9 cellular contexts compared by ENCODE assay signal in genomic region chr10:60572511-60573194, GRCh38.
DNase-seq lines count a peak whose midpoint lies in the region; ATAC-seq, FAIRE-seq and TF ChIP-seq lines count a peak whose summit lies in the region.
"Had no signal": no experiment of that assay in that cellular context is flagged by ENCODE, and none has a peak within 500 bp of the region (broad histone marks: within the 10 kb centered on the region; RNA-seq: fewer than 3 reads in every experiment).

No MANE protein-coding gene starts in this region.

- peaks cover 13% of the 10 kb centered on the region for H3K27me3 Mint-ChIP-seq in dendritic cell treated with granulocyte-macrophage colony-stimulating factor and Interleukin-4, amounts not matched to agents 40 ng/mL and 50 ng/mL, for 4 days

- TF ChIP-seq POLR2A in right lobe of liver (IDR thresholded peaks at IDR 0.05) (no peak), GM12892 (IDR thresholded peaks at IDR 0.05; ENCODE audit: low read depth, low read length) (no peak)

- H3K27me3 ChIP-seq in BE2C (no peaks in the 10 kb centered on the region), right lobe of liver (no peaks in the 10 kb centered on the region)

- peaks cover 5% of the 10 kb centered on the region for H3K9me3 Mint-ChIP-seq in dendritic cell treated with granulocyte-macrophage colony-stimulating factor and Interleukin-4, amounts not matched to agents 40 ng/mL and 50 ng/mL, for 4 days

- peak overlapping the region; percentile 79 for H3K4me3 Mint-ChIP-seq in dendritic cell treated with granulocyte-macrophage colony-stimulating factor and Interleukin-4, amounts not matched to agents 40 ng/mL and 50 ng/mL, for 4 days

- FAIRE-seq in GM12892 (lab: Jason Lieb, UNC): no peak

- H3K27ac ChIP-seq in right lobe of liver: no peak overlapping the region
- H3K27ac ChIP-seq: epithelial cell of prostate had no signal

- H3K4me1 ChIP-seq in BE2C: peaks cover 6% of the 10 kb centered on the region
- no peaks in the 10 kb centered on the region for H3K4me1 ChIP-seq in right lobe of liver

- H3K9me3 ChIP-seq in BE2C (no peaks in the 10 kb centered on the region), right lobe of liver (no peaks in the 10 kb centered on the region)

- intact Hi-C loops in dendritic cell treated with granulocyte-macrophage colony-stimulating factor and Interleukin-4, amounts not matched to agents 40 ng/mL and 50 ng/mL, for 4 days (cut with micrococcal nuclease): no loop called here
- intact Hi-C loops in right lobe of liver (cut with DNase I): no loop called here

- ATAC-seq in HG03159 (IDR thresholded peaks at IDR 0.05; ENCODE audit: unreplicated experiment): peak; percentile 47
- peak; percentile 94 to 96 (median 95) for ATAC-seq in right lobe of liver
- no peak for ATAC-seq in HG02884 (IDR thresholded peaks at IDR 0.05; ENCODE audit: unreplicated experiment)

- H3K4me1 Mint-ChIP-seq in dendritic cell treated with granulocyte-macrophage colony-stimulating factor and Interleukin-4, amounts not matched to agents 40 ng/mL and 50 ng/mL, for 4 days (ENCODE audit: low read depth): peaks cover 10% of the 10 kb centered on the region

- no peaks in the 10 kb centered on the region for H3K36me3 Mint-ChIP-seq in dendritic cell treated with granulocyte-macrophage colony-stimulating factor and Interleukin-4, amounts not matched to agents 40 ng/mL and 50 ng/mL, for 4 days (ENCODE audit: low read depth)

- peak overlapping the region; percentile 68 for H3K27ac Mint-ChIP-seq in dendritic cell treated with granulocyte-macrophage colony-stimulating factor and Interleukin-4, amounts not matched to agents 40 ng/mL and 50 ng/mL, for 4 days

- H3K4me3 ChIP-seq in BE2C (ENCODE audit: low read depth, low read length): peak overlapping the region; percentile 82
- H3K4me3 ChIP-seq in right lobe of liver: peak overlapping the region; percentile 4 to 35 (median 12)

- H3K36me3 ChIP-seq in BE2C (no peaks in the 10 kb centered on the region), right lobe of liver (no peaks in the 10 kb centered on the region)

- TF ChIP-seq CTCF in BE2C (IDR thresholded peaks at IDR 0.05; ENCODE audit: low read depth, low read length): no peak
- TF ChIP-seq CTCF in right lobe of liver (IDR thresholded peaks at IDR 0.05): no peak

- DNase-seq in BE2C (peak; percentile 51), SW480 (ENCODE audit: low spot score) (peak; percentile 73), right lobe of liver (peak; percentile 54 to 58 (median 56)), GM12892 (ENCODE audit: insufficient read length) (no peak)
- peak; percentile 16 for DNase-seq in stimulated activated CD4-positive, alpha-beta T cell treated with anti-CD3 and anti-CD28 coated beads, Interleukin-4, amount 100 ng/mL, for 1 hour

- WGBS in right lobe of liver (ENCODE audit: insufficient coverage, low coverage, low lambda C conversion rate, missing lambda C conversion rate): under 1% methylated on average over 12 of the region's 12 CpGs
